8 cellular contexts compared by ENCODE assay signal in the genomic region with DNA sequence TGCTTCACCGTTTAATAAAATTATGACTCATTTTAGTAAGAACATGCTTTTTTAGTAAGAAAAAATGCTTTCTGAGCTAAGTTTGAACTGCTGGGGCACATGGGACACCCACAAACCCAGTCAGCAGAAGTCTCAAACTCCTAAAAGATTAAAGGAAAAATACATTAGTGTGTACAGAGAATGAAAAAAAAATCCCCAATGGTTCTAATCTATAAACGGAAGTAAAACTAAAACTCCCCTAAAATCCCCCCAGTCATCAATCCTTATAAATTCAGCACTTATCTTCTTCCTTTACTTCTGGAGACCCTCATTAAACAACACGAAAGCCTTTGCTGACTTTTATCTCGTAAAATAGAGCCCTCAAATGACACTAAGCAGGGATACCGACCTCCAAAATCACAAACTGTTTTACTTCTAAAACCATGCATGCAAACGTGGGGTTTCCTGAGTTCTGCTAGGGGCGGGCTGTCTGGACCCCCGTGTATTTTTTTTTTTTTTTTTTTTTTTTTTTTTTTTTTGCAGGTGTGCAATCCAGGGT. TPM values are rescaled to one million over a fixed set of nuclear protein-coding genes. Genes with fewer than 3 reads are reported as not detected.
A peak's percentile ranks its signal among the peaks of the same experiment; 100 is the strongest.
DNase-seq lines count a peak whose midpoint lies in the region; ATAC-seq and TF ChIP-seq lines count a peak whose summit lies in the region.

No MANE protein-coding gene starts in this region.

- H3K27ac Mint-ChIP-seq in activated CD4-positive, alpha-beta T cell treated with anti-CD3 and anti-CD28 coated beads, Interleukin-2, amount 10 ng/mL, durations not matched to agents 7 days and 5 days = peak overlapping the region; percentile 74
- peak overlapping the region; percentile 95 to 98 for H3K27ac Mint-ChIP-seq in stimulated activated naive CD8-positive, alpha-beta T cell treated with anti-CD3 and anti-CD28 coated beads, Interleukin-15, amount 100 ng/mL, for 72 hours

- peaks cover 30% of the 10 kb centered on the region for H3K4me1 Mint-ChIP-seq in activated CD4-positive, alpha-beta T cell treated with anti-CD3 and anti-CD28 coated beads, Interleukin-2, amount 10 ng/mL, durations not matched to agents 7 days and 5 days
- peaks cover 41% of the 10 kb centered on the region for H3K4me1 Mint-ChIP-seq in stimulated activated naive CD8-positive, alpha-beta T cell treated with anti-CD3 and anti-CD28 coated beads, Interleukin-15, amount 100 ng/mL, for 72 hours

- H3K4me3 ChIP-seq in fibroblast of mammary gland (ENCODE audit: control insufficient read depth, low read depth, low read length) = no peak overlapping the region

- no peaks in the 10 kb centered on the region for H3K9me3 Mint-ChIP-seq in activated CD4-positive, alpha-beta T cell treated with anti-CD3 and anti-CD28 coated beads, Interleukin-2, amount 10 ng/mL, durations not matched to agents 7 days and 5 days
- no peaks in the 10 kb centered on the region for H3K9me3 Mint-ChIP-seq in stimulated activated naive CD8-positive, alpha-beta T cell treated with anti-CD3 and anti-CD28 coated beads, Interleukin-15, amount 100 ng/mL, for 72 hours

- POLR2A ChIA-PET in activated CD4-positive, alpha-beta T cell treated with anti-CD3 and anti-CD28 coated beads, Interleukin-2, amount 10 ng/mL, durations not matched to agents 7 days and 5 days (lab: Charles Lee) = interaction anchor here (0.5 to 1.4 kb wide), 2 partner anchors 17 to 92 kb away, joined by 4 to 5 read pairs; no protein-coding TSS in a partner anchor

- H3K4me3 Mint-ChIP-seq in activated CD4-positive, alpha-beta T cell treated with anti-CD3 and anti-CD28 coated beads, Interleukin-2, amount 10 ng/mL, durations not matched to agents 7 days and 5 days = peak overlapping the region; percentile 59
- H3K4me3 Mint-ChIP-seq in stimulated activated naive CD8-positive, alpha-beta T cell treated with anti-CD3 and anti-CD28 coated beads, Interleukin-15, amount 100 ng/mL, for 72 hours = peak overlapping the region; percentile 77 to 89

- TF ChIP-seq CTCF in fibroblast of mammary gland (conservative IDR thresholded peaks at IDR 0.05; ENCODE audit: control insufficient read depth, insufficient read depth, low read depth, low read length) = no peak

- H3K36me3 Mint-ChIP-seq in activated CD4-positive, alpha-beta T cell treated with anti-CD3 and anti-CD28 coated beads, Interleukin-2, amount 10 ng/mL, durations not matched to agents 7 days and 5 days (ENCODE audit: low read depth) = no peaks in the 10 kb centered on the region

- no peak for DNase-seq in activated CD4-positive, alpha-beta T cell treated with anti-CD3 and anti-CD28 coated beads, Interleukin-2, amount 10 ng/mL, durations not matched to agents 7 days and 5 days
- DNase-seq in activated CD4-positive, alpha-beta T cell treated with anti-CD3 and anti-CD28 coated beads for 1 hour = no peak
- DNase-seq in SK-N-DZ (ENCODE audit: low spot score) (peak; percentile 6), fibroblast of mammary gland (ENCODE audit: low read depth) (peak; percentile 19), AG20443 (ENCODE audit: low spot score) (no peak), HPDE6-E6E7 (ENCODE audit: extremely low spot score) (no peak)
- peak in 1 of 2 donors; percentile 48 for DNase-seq in stimulated activated naive CD8-positive, alpha-beta T cell treated with anti-CD3 and anti-CD28 coated beads, Interleukin-15, amount 100 ng/mL, for 72 hours

- H3K27me3 Mint-ChIP-seq in activated CD4-positive, alpha-beta T cell treated with anti-CD3 and anti-CD28 coated beads, Interleukin-2, amount 10 ng/mL, durations not matched to agents 7 days and 5 days = no peaks in the 10 kb centered on the region
- H3K27me3 Mint-ChIP-seq in stimulated activated naive CD8-positive, alpha-beta T cell treated with anti-CD3 and anti-CD28 coated beads, Interleukin-15, amount 100 ng/mL, for 72 hours = no peaks in the 10 kb centered on the region

- peak; percentile 4 for ATAC-seq in stimulated activated naive CD8-positive, alpha-beta T cell treated with anti-CD3 and anti-CD28 coated beads, Interleukin-15, amount 100 ng/mL, for 72 hours
- no peak for ATAC-seq in GM18867 (IDR thresholded peaks at IDR 0.05; ENCODE audit: unreplicated experiment)

- CTCF ChIA-PET in activated CD4-positive, alpha-beta T cell treated with anti-CD3 and anti-CD28 coated beads, Interleukin-2, amount 10 ng/mL, durations not matched to agents 7 days and 5 days (lab: Charles Lee) = interaction anchor here (1.2 to 2.0 kb wide), 4 partner anchors 13 to 36 kb away, joined by 4 to 7 read pairs (median 6); no protein-coding TSS in a partner anchor

RNA-seq across cellular contexts. Expression of gene MYB, which starts 1.1 kb away (rescaled TPM):
- 10 to 100 TPM; 12.6 to 13.5 TPM for total RNA-seq in activated CD4-positive, alpha-beta T cell treated with anti-CD3 and anti-CD28 coated beads, Interleukin-2, amount 10 ng/mL, durations not matched to agents 7 days and 5 days
- 6.8 and 7.2 TPM in 2 replicates for polyA plus RNA-seq in SK-N-DZ (2014; cell fraction: cytosol; rRNA removed)
- polyA plus RNA-seq in SK-N-DZ (2014; cell fraction: nucleus; rRNA removed) = 6.3 and 7.1 TPM in 2 replicates

Comparison
In these comparisons a context has a peak if more than half of its experiments do, and no peak if none do; other contexts are left out.
1. DNase-seq: peak in SK-N-DZ (single experiment) and fibroblast of mammary gland (single experiment); none in activated CD4-positive, alpha-beta T cell treated with anti-CD3 and anti-CD28 coated beads, Interleukin-2, amount 10 ng/mL, durations not matched to agents 7 days and 5 days (single experiment), activated CD4-positive, alpha-beta T cell treated with anti-CD3 and anti-CD28 coated beads for 1 hour (single experiment), AG20443 (single experiment) and HPDE6-E6E7 (single experiment).